In the genomic region with DNA sequence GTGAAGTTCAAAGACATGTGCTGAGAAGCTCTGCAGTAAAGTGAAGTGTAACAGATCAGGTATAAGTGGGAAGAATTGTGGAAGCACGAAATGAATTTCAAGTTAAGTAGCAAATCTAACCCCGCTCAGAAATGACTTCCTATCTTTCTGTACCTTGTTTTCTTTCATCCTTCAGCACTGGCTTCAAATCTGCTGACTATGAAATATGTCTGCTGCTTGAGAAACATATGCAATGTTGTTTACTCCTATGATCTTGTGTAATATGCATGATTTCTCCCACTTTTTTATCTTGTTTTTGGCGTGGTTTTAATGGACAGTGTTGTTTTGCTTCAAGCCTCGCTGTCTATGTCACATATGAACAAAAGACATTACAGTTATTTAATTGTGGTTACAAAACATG, we compare ENCODE assay signal across 28 cellular contexts.
"Had no signal": no experiment of that assay in that cellular context is flagged by ENCODE, and none has a peak within 500 bp of the region (broad histone marks: within the 10 kb centered on the region; RNA-seq: fewer than 3 reads in every experiment).

No MANE protein-coding gene starts in this region.

- DNase-seq: natural killer cell; occipital lobe; ovary; posterior cingulate gyrus; psoas muscle; right cardiac atrium; spleen; stimulated activated CD4-positive, alpha-beta T cell treated with anti-CD3 and anti-CD28 coated beads, Interleukin-12 subunit alpha, Interleukin-12 subunit beta, amount 100 ng/mL, for 4 hours; stimulated activated CD4-positive, alpha-beta T cell treated with anti-CD3 and anti-CD28 coated beads, Interleukin-1b, Interleukin-23, amount 100 ng/mL, for 48 hours; stimulated activated CD4-positive, alpha-beta T cell treated with anti-CD3 and anti-CD28 coated beads, Interleukin-4, amount 100 ng/mL, for 1 hour; stimulated activated CD4-positive, alpha-beta T cell treated with anti-CD3 and anti-CD28 coated beads, Interleukin-4, amount 100 ng/mL, for 4 hours; stimulated activated CD8-positive, alpha-beta memory T cell treated with anti-CD3 and anti-CD28 coated beads, Interleukin-4, amount 100 ng/mL, for 48 hours; stimulated activated naive CD4-positive, alpha-beta T cell; stimulated activated naive CD8-positive, alpha-beta T cell treated with anti-CD3 and anti-CD28 coated beads, Interleukin-15, amount 100 ng/mL, for 72 hours; stimulated activated naive CD8-positive, alpha-beta T cell treated with anti-CD3 and anti-CD28 coated beads, Interleukin-15, Interleukin-2, amounts not matched to agents 100 U/mL and 50 U/mL, for 24 hours; substantia nigra; testis; tibial artery; transverse colon; upper lobe of right lung; uterus had no signal

- H3K36me3 ChIP-seq: neural progenitor cell, ovary, spleen, suprapubic skin, tibial artery, transverse colon, upper lobe of right lung, uterus had no signal

- H3K4me1 ChIP-seq: neural progenitor cell, parathyroid adenoma, psoas muscle, spleen, suprapubic skin, testis, tibial artery, transverse colon, upper lobe of right lung, uterus had no signal

- H3K9me3 ChIP-seq: ovary, psoas muscle, spleen, suprapubic skin, testis, tibial artery, transverse colon, upper lobe of right lung, uterus had no signal

- H2AFZ ChIP-seq: neural progenitor cell, parathyroid adenoma had no signal

- H3K27ac ChIP-seq: neural progenitor cell, ovary, parathyroid adenoma, psoas muscle, skin epidermis, spleen, suprapubic skin, testis, tibial artery, transverse colon, upper lobe of right lung, uterus had no signal

- H3K79me2 ChIP-seq: parathyroid adenoma had no signal

- H3K9ac ChIP-seq: neural progenitor cell, parathyroid adenoma had no signal

- H3K27me3 ChIP-seq: neural progenitor cell, ovary, spleen, suprapubic skin, testis, tibial artery, transverse colon, upper lobe of right lung, uterus had no signal

- H3K4me2 ChIP-seq: neural progenitor cell, smooth muscle cell had no signal

- H3K4me3 ChIP-seq: neural progenitor cell, ovary, psoas muscle, skin epidermis, smooth muscle cell, spleen, suprapubic skin, testis, tibial artery, transverse colon, upper lobe of right lung, uterus had no signal

- ATAC-seq: natural killer cell; psoas muscle; right cardiac atrium; sciatic nerve; stimulated activated memory B cell treated with anti-CD40 and anti-IgM and Interleukin-4, amounts not matched to agents 10 μg/mL and 1 μg/mL and 100 μg/mL, for 72 hours; stimulated activated naive CD8-positive, alpha-beta T cell treated with anti-CD3 and anti-CD28 coated beads, Interleukin-15, amount 100 ng/mL, for 72 hours; stimulated activated naive CD8-positive, alpha-beta T cell treated with anti-CD3 and anti-CD28 coated beads, Interleukin-15, Interleukin-2, amounts not matched to agents 100 U/mL and 50 U/mL, for 24 hours; upper lobe of right lung had no signal
